In the genomic region with DNA sequence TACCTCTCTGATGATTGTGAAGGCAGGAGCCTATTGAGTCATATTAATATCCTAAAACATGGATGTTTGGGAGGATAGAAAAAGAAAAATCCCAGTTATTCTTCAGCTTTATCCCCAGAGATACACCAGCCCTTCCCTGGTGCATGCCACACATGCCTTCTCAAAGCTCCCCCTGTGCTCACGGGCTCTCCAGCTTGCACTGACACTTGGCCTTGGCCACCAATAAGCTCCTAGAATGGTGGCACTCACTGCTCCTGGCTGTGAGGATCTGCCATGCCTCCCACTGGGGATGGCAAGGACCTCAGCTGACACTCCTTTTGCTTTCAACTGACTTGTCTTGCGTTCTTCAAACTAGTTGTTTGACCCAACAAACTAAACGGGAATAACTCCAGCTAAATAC, we compare ENCODE assay signal across 21 cellular contexts. TPM values are rescaled to one million over a fixed set of nuclear protein-coding genes. Genes with fewer than 3 reads are reported as not detected.
"Had no signal": no experiment of that assay in that cellular context is flagged by ENCODE, and none has a peak within 500 bp of the region (broad histone marks: within the 10 kb centered on the region; RNA-seq: fewer than 3 reads in every experiment).

No MANE protein-coding gene starts in this region.

- H3K4me1 ChIP-seq: gastrocnemius medialis, parathyroid adenoma, prostate gland, suprapubic skin, thyroid gland, vagina had no signal

- H3K9ac ChIP-seq: parathyroid adenoma had no signal

- H3K27ac ChIP-seq: epithelial cell of prostate, esophagus muscularis mucosa, parathyroid adenoma, prostate gland, suprapubic skin, thyroid gland, upper lobe of right lung, vagina had no signal

- H2AFZ ChIP-seq: parathyroid adenoma had no signal

- H3K4me3 ChIP-seq: esophagus muscularis mucosa, prostate gland, suprapubic skin, thyroid gland, upper lobe of right lung, vagina had no signal

- ATAC-seq: effector memory CD8-positive, alpha-beta T cell; gastrocnemius medialis; stimulated activated effector memory CD8-positive, alpha-beta T cell treated with anti-CD3 and anti-CD28 coated beads, Interleukin-12 subunit alpha, Interleukin-12 subunit beta, amount 100 ng/mL, for 72 hours; stimulated activated naive CD8-positive, alpha-beta T cell treated with anti-CD3 and anti-CD28 coated beads, Interleukin-15, Interleukin-2, amounts not matched to agents 100 U/mL and 50 U/mL, for 24 hours; upper lobe of right lung had no signal

- H3K9me3 ChIP-seq: esophagus muscularis mucosa, gastrocnemius medialis, prostate gland, suprapubic skin, thyroid gland, upper lobe of right lung, vagina had no signal

- H3K79me2 ChIP-seq: parathyroid adenoma had no signal

- H3K27me3 ChIP-seq: thyroid gland, upper lobe of right lung, vagina had no signal

- DNase-seq: effector memory CD8-positive, alpha-beta T cell; gastrocnemius medialis; immature natural killer cell; mammary epithelial cell; occipital lobe; retina; stimulated activated CD4-positive, alpha-beta T cell treated with anti-CD3 and anti-CD28 coated beads, Interleukin-4, amount 100 ng/mL, for 1 hour; stimulated activated CD8-positive, alpha-beta memory T cell treated with anti-CD3 and anti-CD28 coated beads, Interleukin-4, amount 100 ng/mL, for 48 hours; stimulated activated naive CD8-positive, alpha-beta T cell treated with anti-CD3 and anti-CD28 coated beads, Interleukin-15, Interleukin-2, amounts not matched to agents 100 U/mL and 50 U/mL, for 24 hours; thyroid gland; upper lobe of right lung had no signal

- H3K36me3 ChIP-seq: esophagus muscularis mucosa, gastrocnemius medialis, prostate gland, suprapubic skin, thyroid gland, upper lobe of right lung, vagina had no signal

RNA-seq across cellular contexts. Expression of gene SLC14A1, which starts 15.9 kb away (rescaled TPM):
- total RNA-seq: mesothelial cell of epicardium, myocyte had no signal
- polyA plus RNA-seq: keratinocyte had no signal
